19 cellular contexts compared by ENCODE assay signal in genomic region chr3:125154110-125154509, GRCh38. TPM values are rescaled to one million over a fixed set of nuclear protein-coding genes. Genes with fewer than 3 reads are reported as not detected.
"Had no signal": no experiment of that assay in that cellular context is flagged by ENCODE, and none has a peak within 500 bp of the region (broad histone marks: within the 10 kb centered on the region; RNA-seq: fewer than 3 reads in every experiment).

No MANE protein-coding gene starts in this region.

- H3K36me3 Mint-ChIP-seq: activated naive CD4-positive, alpha-beta T cell treated with anti-CD3 and anti-CD28 coated beads, Interleukin-2, amount 50 U/mL, for 72 hours; stimulated activated memory B cell treated with anti-CD40 and anti-IgM and Interleukin-4, amounts not matched to agents 10 μg/mL and 1 μg/mL and 100 μg/mL, for 72 hours had no signal

- H3K4me3 Mint-ChIP-seq: type B pancreatic cell had no signal

- H3K4me3 ChIP-seq: breast epithelium, coronary artery, sigmoid colon, smooth muscle cell, testis, vagina had no signal

- DNase-seq: activated CD4-positive, alpha-beta T cell treated with anti-CD3 and anti-CD28 coated beads, Interleukin-2, amount 10 ng/mL, durations not matched to agents 24 days and 14 days; activated T-cell treated with anti-CD3 and anti-CD28 coated beads, Interleukin-2, amount 50 U/mL, for 1 hour; amniotic stem cell; heart left ventricle; left colon; posterior cingulate gyrus; sigmoid colon; stimulated activated CD4-positive, alpha-beta T cell treated with anti-CD3 and anti-CD28 coated beads, Interleukin-15, amount 100 ng/mL, for 24 hours; T-helper 17 cell; testis had no signal

- H3K9me3 Mint-ChIP-seq: activated CD4-positive, alpha-beta T cell treated with anti-CD3 and anti-CD28 coated beads, Interleukin-2, amount 10 ng/mL, durations not matched to agents 24 days and 14 days; activated naive CD4-positive, alpha-beta T cell treated with anti-CD3 and anti-CD28 coated beads, Interleukin-2, amount 50 U/mL, for 72 hours; stimulated activated memory B cell treated with anti-CD40 and anti-IgM and Interleukin-4, amounts not matched to agents 10 μg/mL and 1 μg/mL and 100 μg/mL, for 72 hours; type B pancreatic cell had no signal

- H3K27ac ChIP-seq: breast epithelium, coronary artery, epithelial cell of prostate, sigmoid colon, testis, vagina had no signal

- H3K4me2 ChIP-seq: smooth muscle cell had no signal

- H3K36me3 ChIP-seq: breast epithelium, heart left ventricle, sigmoid colon, vagina had no signal

- H3K4me1 ChIP-seq: breast epithelium, testis had no signal

- H3K27me3 ChIP-seq: breast epithelium, heart left ventricle, sigmoid colon, testis, vagina had no signal

- H3K9me3 ChIP-seq: breast epithelium, heart left ventricle, sigmoid colon, testis, vagina had no signal

- H3K27me3 Mint-ChIP-seq: stimulated activated memory B cell treated with anti-CD40 and anti-IgM and Interleukin-4, amounts not matched to agents 10 μg/mL and 1 μg/mL and 100 μg/mL, for 72 hours; type B pancreatic cell had no signal

- ATAC-seq: left colon had no signal

- H3K27ac Mint-ChIP-seq: activated naive CD4-positive, alpha-beta T cell treated with anti-CD3 and anti-CD28 coated beads, Interleukin-2, amount 50 U/mL, for 72 hours; type B pancreatic cell had no signal

RNA-seq across cellular contexts. Expression of gene SLC12A8, which starts 58.4 kb away (rescaled TPM):
- total RNA-seq: mononuclear cell had no signal
